In the genomic region with DNA sequence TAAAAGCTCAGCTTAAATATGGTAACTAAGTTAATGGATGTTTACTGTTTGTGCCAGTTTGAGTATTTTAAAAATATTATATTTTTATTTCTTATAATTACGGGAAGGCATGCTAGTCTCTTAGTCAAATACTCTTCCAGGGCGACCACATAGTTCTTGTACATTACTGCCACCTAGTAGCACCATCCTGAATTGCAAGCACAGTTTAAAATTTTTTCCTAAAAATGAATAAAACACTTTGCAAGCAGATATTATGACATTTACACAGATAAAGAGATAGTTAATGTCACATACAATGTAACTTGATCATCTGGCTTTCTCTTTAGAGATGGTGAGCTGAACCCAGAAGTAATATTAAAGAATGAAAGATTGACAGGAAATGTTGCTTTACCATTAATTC, we compare ENCODE assay signal across 15 cellular contexts. TPM values are rescaled to one million over a fixed set of nuclear protein-coding genes. Genes with fewer than 3 reads are reported as not detected.
DNase-seq lines count a peak whose midpoint lies in the region; ATAC-seq and TF ChIP-seq lines count a peak whose summit lies in the region.
"Had no signal": no experiment of that assay in that cellular context is flagged by ENCODE, and none has a peak within 500 bp of the region (broad histone marks: within the 10 kb centered on the region; RNA-seq: fewer than 3 reads in every experiment).

No MANE protein-coding gene starts in this region.

- POLR2A ChIA-PET in GM10248 (lab: Yijun Ruan, JAX) = no interaction called here

- no peaks in the 10 kb centered on the region for H3F3A ChIP-seq in DOHH2 (ENCODE audit: control insufficient read depth, insufficient read depth)
- no peaks in the 10 kb centered on the region for H3F3A ChIP-seq in SU-DHL-6 (ENCODE audit: insufficient read depth)

- TF ChIP-seq CTCF in DOHH2 (IDR thresholded peaks at IDR 0.05; ENCODE audit: low read depth, low read length, poor library complexity, severe bottlenecking) = peak; percentile 19
- peak; percentile 10 for TF ChIP-seq CTCF in HL-60 (IDR thresholded peaks at IDR 0.05; ENCODE audit: insufficient read depth, low read length)
- TF ChIP-seq CTCF in SU-DHL-6 (IDR thresholded peaks at IDR 0.05; ENCODE audit: insufficient read depth, low read length, poor library complexity, severe bottlenecking) = peak; percentile 18
- TF ChIP-seq CTCF in kidney epithelial cell (IDR thresholded peaks at IDR 0.05; ENCODE audit: insufficient read depth, low read length, poor library complexity, severe bottlenecking) = peak; percentile 15
- no peak for TF ChIP-seq CTCF in GM20000 (IDR thresholded peaks at IDR 0.05; ENCODE audit: extremely low read depth, missing control alignments)
- TF ChIP-seq CTCF in GM10248 (IDR thresholded peaks at IDR 0.05; ENCODE audit: control extremely low read depth, extremely low read depth, low read depth, missing control alignments) = no peak

- no peaks in the 10 kb centered on the region for H4K20me1 ChIP-seq in DOHH2 (ENCODE audit: control insufficient read depth, insufficient read depth, low read depth, low read length)
- no peaks in the 10 kb centered on the region for H4K20me1 ChIP-seq in SU-DHL-6 (ENCODE audit: low read depth, low read length)

- CTCF ChIA-PET in GM10248 (lab: Yijun Ruan, JAX) = interaction anchor here (1.5 kb wide), 1 partner anchor 1222 kb away, joined by 3 read pairs; no protein-coding TSS in a partner anchor

- H3K4me3 ChIP-seq in DOHH2 (ENCODE audit: low read length) (no peak overlapping the region), HL-60 (replicated peaks; ENCODE audit: insufficient read depth, low read length) (no peak overlapping the region), SU-DHL-6 (ENCODE audit: insufficient read depth, low read length, poor library complexity, severe bottlenecking) (no peak overlapping the region), kidney epithelial cell (ENCODE audit: low read depth, low read length) (no peak overlapping the region)
- H3K4me3 ChIP-seq: SJSA1, testis had no signal

- no peak for ATAC-seq in HG03139 (IDR thresholded peaks at IDR 0.05; ENCODE audit: unreplicated experiment)
- ATAC-seq: left ventricle myocardium superior had no signal

- no peaks in the 10 kb centered on the region for H3K4me1 ChIP-seq in DOHH2 (ENCODE audit: control insufficient read depth, low read length)
- H3K4me1 ChIP-seq: SJSA1, testis had no signal

- H3K9me2 ChIP-seq in DOHH2 (replicated peaks; ENCODE audit: control insufficient read depth, low read length) (no peaks in the 10 kb centered on the region), SU-DHL-6 (replicated peaks; ENCODE audit: insufficient read depth, low read length) (no peaks in the 10 kb centered on the region)

- no peak overlapping the region for H3K9ac ChIP-seq in SU-DHL-6 (ENCODE audit: low read length)

- H3K9me3 ChIP-seq in DOHH2 (ENCODE audit: control insufficient read depth, insufficient read depth, low read length) = no peaks in the 10 kb centered on the region
- H3K9me3 ChIP-seq in SU-DHL-6 (ENCODE audit: insufficient read depth, low read length) = no peaks in the 10 kb centered on the region
- H3K9me3 ChIP-seq: SJSA1, testis had no signal

- H3K36me3 ChIP-seq in DOHH2 (ENCODE audit: control insufficient read depth, low read length) (no peaks in the 10 kb centered on the region), SU-DHL-6 (ENCODE audit: low read length) (no peaks in the 10 kb centered on the region), kidney epithelial cell (ENCODE audit: control insufficient read depth, insufficient read depth, low read length) (no peaks in the 10 kb centered on the region)
- H3K36me3 ChIP-seq: SJSA1 had no signal

- H3K79me2 ChIP-seq in DOHH2 (ENCODE audit: control insufficient read depth, low read length) = no peaks in the 10 kb centered on the region
- no peaks in the 10 kb centered on the region for H3K79me2 ChIP-seq in SU-DHL-6 (ENCODE audit: insufficient read depth, low read length)

- H2AFZ ChIP-seq in SU-DHL-6 (ENCODE audit: low read depth, low read length, severe bottlenecking) = no peak overlapping the region

- no peak overlapping the region for H3K27ac ChIP-seq in DOHH2 (ENCODE audit: low read depth, low read length)
- no peak overlapping the region for H3K27ac ChIP-seq in HL-60 (replicated peaks)
- no peak overlapping the region for H3K27ac ChIP-seq in SU-DHL-6 (ENCODE audit: low read depth, low read length)
- H3K27ac ChIP-seq: SJSA1, testis had no signal

- DNase-seq in HL-60 (ENCODE audit: low read depth in 1 of 2, low spot score in 1 of 2) (peak; percentile 1 to 3), kidney epithelial cell (ENCODE audit: low read depth) (no peak), GM20000 (ENCODE audit: low spot score) (no peak), GM10248 (ENCODE audit: extremely low spot score) (no peak)
- DNase-seq: activated CD4-positive, alpha-beta T cell treated with anti-CD3 and anti-CD28 coated beads, Interleukin-2, amount 50 U/mL, for 48 hours; amygdala; CD8-positive, alpha-beta memory T cell; left ventricle myocardium superior; NCI-H2107; testis had no signal

- H3K4me2 ChIP-seq in DOHH2 (ENCODE audit: low read length) (no peak overlapping the region), SU-DHL-6 (ENCODE audit: low read depth, low read length, poor library complexity, severe bottlenecking) (no peak overlapping the region)

- H3K27me3 ChIP-seq in DOHH2 (ENCODE audit: control insufficient read depth, low read length) (no peaks in the 10 kb centered on the region), HL-60 (ENCODE audit: insufficient read depth, poor library complexity, severe bottlenecking) (no peaks in the 10 kb centered on the region), SU-DHL-6 (ENCODE audit: low read length) (no peaks in the 10 kb centered on the region), kidney epithelial cell (ENCODE audit: control insufficient read depth, insufficient read depth, low read length) (no peaks in the 10 kb centered on the region)
- H3K27me3 ChIP-seq: SJSA1, testis had no signal

RNA-seq across cellular contexts. Expression of a gene that starts 11.5 kb away (rescaled TPM):
- total RNA-seq in kidney epithelial cell = not detected in 2 replicates
- total RNA-seq: activated T-helper 1 cell treated with anti-CD3 and anti-CD28 coated beads, Interleukin-12 subunit alpha, Interleukin-12 subunit beta, Interleukin-2, Interleukin-4 antibody, amounts not matched to agents 30 ng/mL and 10 ng/mL and 1 ng/mL, durations not matched to agents 14 hours and 24 hours and 36 hours; CD8-positive, alpha-beta memory T cell; left ventricle myocardium superior had no signal

Comparison
In these comparisons a context has a peak if more than half of its experiments do, and no peak if none do; other contexts are left out.
1. CTCF ChIP-seq: peak in DOHH2 (single experiment), HL-60 (single experiment), SU-DHL-6 (single experiment) and kidney epithelial cell (single experiment); none in GM20000 (single experiment) and GM10248 (single experiment).
2. DNase-seq: peak in HL-60 (2 of 2); none in kidney epithelial cell (single experiment), GM20000 (single experiment) and GM10248 (single experiment).